ENCODE assay signal across 8 cellular contexts in genomic region chr2:128736689-128737545, GRCh38.
DNase-seq lines count a peak whose midpoint lies in the region; ATAC-seq and TF ChIP-seq lines count a peak whose summit lies in the region.

No MANE protein-coding gene starts in this region.

- dilution Hi-C loops in mammary epithelial cell (cut with HindIII; ENCODE audit: low sequenced_read_pairs) = no loop called here

- WGBS in mammary epithelial cell (ENCODE audit: low coverage, missing lambda C conversion rate) = 22% methylated on average over 9 of the region's 71 CpGs
- WGBS in spleen, 5 donors = 37 to 46% (median 40%) methylated on average over 43 to 71 of the region's 71 CpGs

- DNase-seq in COLO829 (ENCODE audit: low spot score) = peak; percentile 53
- no peak for DNase-seq in LNCaP clone FGC (ENCODE audit: low read depth)
- peak; percentile 23 for DNase-seq in T-helper 9 cell
- DNase-seq in mammary epithelial cell = peak; percentile 49
- peak; percentile 84 for DNase-seq in inferior parietal cortex (ENCODE audit: extremely low spot score)
- DNase-seq in spleen = peak; percentile 92
- DNase-seq in OCI-M2 (lab: John Stamatoyannopoulos, UW; ENCODE audit: unreplicated experiment) = no peak

- H3K9ac ChIP-seq in mammary epithelial cell (ENCODE audit: insufficient read depth, low read length) = no peak overlapping the region

- ATAC-seq in GM21423 (IDR thresholded peaks at IDR 0.05; ENCODE audit: unreplicated experiment) = peak; percentile 47

- H3K9me3 ChIP-seq in mammary epithelial cell (replicated peaks; ENCODE audit: insufficient read depth, low read length) (no peaks in the 10 kb centered on the region), spleen (no peaks in the 10 kb centered on the region)

- H3K27me3 ChIP-seq in mammary epithelial cell (ENCODE audit: insufficient read depth, low read length) = no peaks in the 10 kb centered on the region
- peaks cover 0 to 31% (median 0%) of the 10 kb centered on the region in 7 donors for H3K27me3 ChIP-seq in spleen (replicated peaks in 1 of 7)

- intact Hi-C loops in mammary epithelial cell (cut with micrococcal nuclease) (loop anchor here (1.0 to 10.0 kb wide), 3 partner anchors 497 to 1188 kb away; no protein-coding TSS in a partner anchor), spleen (cut with DNase I; ENCODE audit: low total_unique reads) (loop anchor here (10.0 kb wide), 1 partner anchor 412 kb away; no protein-coding TSS in a partner anchor)

- H3K4me2 ChIP-seq in mammary epithelial cell (ENCODE audit: insufficient read depth, low read depth, low read length) = peak overlapping the region; percentile 83

- peak overlapping the region; percentile 7; the same call in 1 of the 2 replicates for H3K4me3 ChIP-seq in LNCaP clone FGC (ENCODE audit: low read depth, low read length)
- H3K4me3 ChIP-seq in mammary epithelial cell (replicated peaks in 1 of 3; ENCODE audit: insufficient read depth in 1 of 3, low read depth in 2 of 3, low read length in 3 of 3) = peak overlapping the region in 2 of 3 experiments; percentile 28 to 45
- H3K4me3 ChIP-seq in spleen = peak overlapping the region in 5 of 8 donors; percentile 2 to 56 (median 24)

- H3K27ac ChIP-seq in mammary epithelial cell (ENCODE audit: insufficient read depth, low read depth, low read length) (no peak overlapping the region), spleen (peak overlapping the region in 2 of 8 donors; percentile 0 to 46)

- H2AFZ ChIP-seq in mammary epithelial cell (ENCODE audit: low read depth, low read length) = peak overlapping the region; percentile 65

- H4K20me1 ChIP-seq in mammary epithelial cell (ENCODE audit: insufficient read depth, low read length) = no peaks in the 10 kb centered on the region

- no peaks in the 10 kb centered on the region for H3K36me3 ChIP-seq in mammary epithelial cell (ENCODE audit: insufficient read depth, low read length)
- H3K36me3 ChIP-seq in spleen = no peaks in the 10 kb centered on the region

- CTCF ChIA-PET in mammary epithelial cell (lab: Charles Lee; ENCODE audit: low non-redundant PET) = interaction anchor here (0.7 kb wide), 1 partner anchor 1187 kb away, joined by 3 read pairs; no protein-coding TSS in a partner anchor

- no peak for TF ChIP-seq POLR2A in spleen (IDR thresholded peaks at IDR 0.05)

- H3K4me1 ChIP-seq in mammary epithelial cell (ENCODE audit: insufficient read depth, low read length) (peaks cover 13% of the 10 kb centered on the region), spleen (peaks cover 34 to 64% (median 48%) of the 10 kb centered on the region in 6 donors)

- no TSS peak for BruUV-seq in mammary epithelial cell (replicated peaks; lab: Mats Ljungman, UMichigan)

- in situ Hi-C loops in mammary epithelial cell (cut with MboI; ENCODE audit: low sequenced_read_pairs in 2 of 2) = loop anchor here (25.0 kb wide), 3 partner anchors 425 to 650 kb away; partner anchors contain the start of gene HS6ST1 (in 1 of the 2)

- H3K79me2 ChIP-seq in mammary epithelial cell (ENCODE audit: insufficient read depth, low read length) = no peaks in the 10 kb centered on the region

- TF ChIP-seq CTCF in LNCaP clone FGC (IDR thresholded peaks at IDR 0.05; ENCODE audit: control insufficient read depth, extremely low read depth, insufficient read depth) = peak; percentile 88
- peak; percentile 90 to 100 for TF ChIP-seq CTCF in mammary epithelial cell (conservative IDR thresholded peaks at IDR 0.05 in 1 of 2, IDR thresholded peaks at IDR 0.05 in 1 of 2; ENCODE audit: extremely low read depth in 1 of 2, insufficient read depth in 1 of 2, low read depth in 1 of 2, low read length in 2 of 2)
- TF ChIP-seq CTCF in spleen (IDR thresholded peaks at IDR 0.05 in 8 of 11, conservative IDR thresholded peaks at IDR 0.05 in 3 of 11) = peak; percentile 89 to 99 (median 96)

Comparison
In these comparisons a context has a peak if more than half of its experiments do, and no peak if none do; other contexts are left out.
1. DNase-seq: peak in COLO829 (single experiment), T-helper 9 cell (single experiment), mammary epithelial cell (single experiment), inferior parietal cortex (single experiment) and spleen (single experiment); none in LNCaP clone FGC (single experiment) and OCI-M2 (single experiment).
2. Peak in every context shown above with its lines, with median percentiles within 50 percentile points of each other: H3K4me3 ChIP-seq and CTCF ChIP-seq.